Comparison of ENCODE assay signal across 8 cellular contexts in genomic region chr1:23019851-23020625, GRCh38. TPM values are rescaled to one million over a fixed set of nuclear protein-coding genes. Genes with fewer than 3 reads are reported as not detected.
DNase-seq lines count a peak whose midpoint lies in the region; ATAC-seq and FAIRE-seq lines count a peak whose summit lies in the region.

No MANE protein-coding gene starts in this region.

- peak overlapping the region; percentile 56 for H2BK15ac ChIP-seq in neuronal stem cell (ENCODE audit: low read length)

- peak overlapping the region; percentile 95 for H2AK5ac ChIP-seq in neuronal stem cell (ENCODE audit: low read depth, low read length)

- peak overlapping the region; percentile 92 for H3K27ac ChIP-seq in neuronal stem cell (replicated peaks; ENCODE audit: low read length)

- H3K79me1 ChIP-seq in neuronal stem cell (ENCODE audit: low read depth, low read length): no peaks in the 10 kb centered on the region

- DNase-seq in NOMO-1 treated with DMSO at 0.1 percent for 48 hours (lab: John Stamatoyannopoulos, UW; ENCODE audit: unreplicated experiment): peak; percentile 32
- no peak for DNase-seq in NOMO-1 treated with dmso at 0.1 percent for 144 hours (lab: John Stamatoyannopoulos, UW; ENCODE audit: unreplicated experiment)
- DNase-seq in NCI-H526 (lab: John Stamatoyannopoulos, UW): peak; percentile 61 to 64
- DNase-seq in activated gamma-delta T cell treated with Interleukin-2 at 50 U/mL for 16 hours: peak; percentile 21
- DNase-seq in frontal cortex (ENCODE audit: low spot score in 2 of 2): peak; percentile 25 to 36
- DNase-seq in neuronal stem cell (ENCODE audit: low spot score): peak; percentile 39
- no peak for DNase-seq in NCI-H1048 (lab: John Stamatoyannopoulos, UW)

- no peaks in the 10 kb centered on the region for H3K27me3 ChIP-seq in neuronal stem cell (ENCODE audit: control insufficient read depth in 3 of 3, insufficient read depth in 3 of 3, low read depth in 1 of 3, low read length in 3 of 3)

- H3K23ac ChIP-seq in neuronal stem cell (ENCODE audit: low read depth, low read length, poor library complexity): peak overlapping the region; percentile 100

- peak overlapping the region; percentile 81 to 99 for H3K4me3 ChIP-seq in neuronal stem cell (ENCODE audit: low read length in 2 of 2)

- H3K18ac ChIP-seq in neuronal stem cell (ENCODE audit: low read length): peak overlapping the region; percentile 96

- H3K9me3 ChIP-seq in neuronal stem cell (replicated peaks in 1 of 2; ENCODE audit: control insufficient read depth in 2 of 2, insufficient read depth in 1 of 2, low read depth in 1 of 2, low read length in 2 of 2): peaks cover 1 to 36% of the 10 kb centered on the region in 2 donors

- no peak for FAIRE-seq in frontal cortex (lab: Jason Lieb, UNC)

- peaks cover 0 to 9% of the 10 kb centered on the region in 2 donors for H3K36me3 ChIP-seq in neuronal stem cell (replicated peaks in 1 of 2; ENCODE audit: control insufficient read depth in 2 of 2, insufficient read depth in 2 of 2, low read length in 2 of 2)

- peak overlapping the region; percentile 90 for H3K4ac ChIP-seq in neuronal stem cell (ENCODE audit: low read length)

- H4K8ac ChIP-seq in neuronal stem cell (ENCODE audit: low read depth, low read length): peak overlapping the region; percentile 52

- no peaks in the 10 kb centered on the region for H3K4me1 ChIP-seq in neuronal stem cell (ENCODE audit: control insufficient read depth in 2 of 2, insufficient read depth in 1 of 2, low read depth in 1 of 2, low read length in 2 of 2)

- H3K4me2 ChIP-seq in neuronal stem cell (ENCODE audit: insufficient read depth, low read length, poor library complexity, severe bottlenecking): peak overlapping the region; percentile 67

- peak overlapping the region; percentile 64 for H4K91ac ChIP-seq in neuronal stem cell (ENCODE audit: low read depth, low read length, poor library complexity)

- no peak overlapping the region for H2BK120ac ChIP-seq in neuronal stem cell (ENCODE audit: low read depth, low read length)

- peak overlapping the region; percentile 95 for H2BK5ac ChIP-seq in neuronal stem cell (ENCODE audit: low read length)

- peak overlapping the region; percentile 95 for H3K9ac ChIP-seq in neuronal stem cell (ENCODE audit: low read depth, low read length, poor library complexity)

- peak overlapping the region; percentile 84 for H2AFZ ChIP-seq in neuronal stem cell (ENCODE audit: low read length)

- no CpG with 5 or more reads among the region's 43 CpGs for WGBS in neuronal stem cell (ENCODE audit: extremely low coverage in 2 of 2, insufficient read length in 2 of 2, insufficient replicate concordance in 1 of 2), 2 donors

- peak; percentile 18 for ATAC-seq in HG02884 (IDR thresholded peaks at IDR 0.05; ENCODE audit: unreplicated experiment)

- H3K14ac ChIP-seq in neuronal stem cell (ENCODE audit: low read length): peak overlapping the region; percentile 97

- no peak overlapping the region for H2BK12ac ChIP-seq in neuronal stem cell (ENCODE audit: low read length)

RNA-seq across cellular contexts. Expression of gene KDM1A, which starts 0.8 kb away (rescaled TPM):
- total RNA-seq in frontal cortex: 302 TPM
- 182 TPM for polyA plus RNA-seq in neuronal stem cell (2013, experiment 1 of 2)
- polyA plus RNA-seq in neuronal stem cell (2013, experiment 2 of 2): 177 TPM

RNA-seq across cellular contexts. Expression of gene TEX46, which starts 4.4 kb away (rescaled TPM):
- not detected for total RNA-seq in frontal cortex
- 0.14 TPM for polyA plus RNA-seq in neuronal stem cell (2013, experiment 1 of 2)
- polyA plus RNA-seq in neuronal stem cell (2013, experiment 2 of 2): 0.17 TPM

RNA-seq across cellular contexts. Expression of gene LACTBL1, which starts 47.4 kb away (rescaled TPM):
- not detected for total RNA-seq in frontal cortex
- not detected for polyA plus RNA-seq in neuronal stem cell (2013, experiment 1 of 2)
- polyA plus RNA-seq in neuronal stem cell (2013, experiment 2 of 2): not detected

Comparison
In these comparisons a context has a peak if more than half of its experiments do, and no peak if none do; other contexts are left out.
1. DNase-seq: peak in NOMO-1 treated with DMSO at 0.1 percent for 48 hours (single experiment), NCI-H526 (2 of 2), activated gamma-delta T cell treated with Interleukin-2 at 50 U/mL for 16 hours (single experiment), frontal cortex (2 of 2) and neuronal stem cell (single experiment); none in NOMO-1 treated with dmso at 0.1 percent for 144 hours (single experiment) and NCI-H1048 (single experiment).